ENCODE assay signal across 20 cellular contexts in the genomic region with DNA sequence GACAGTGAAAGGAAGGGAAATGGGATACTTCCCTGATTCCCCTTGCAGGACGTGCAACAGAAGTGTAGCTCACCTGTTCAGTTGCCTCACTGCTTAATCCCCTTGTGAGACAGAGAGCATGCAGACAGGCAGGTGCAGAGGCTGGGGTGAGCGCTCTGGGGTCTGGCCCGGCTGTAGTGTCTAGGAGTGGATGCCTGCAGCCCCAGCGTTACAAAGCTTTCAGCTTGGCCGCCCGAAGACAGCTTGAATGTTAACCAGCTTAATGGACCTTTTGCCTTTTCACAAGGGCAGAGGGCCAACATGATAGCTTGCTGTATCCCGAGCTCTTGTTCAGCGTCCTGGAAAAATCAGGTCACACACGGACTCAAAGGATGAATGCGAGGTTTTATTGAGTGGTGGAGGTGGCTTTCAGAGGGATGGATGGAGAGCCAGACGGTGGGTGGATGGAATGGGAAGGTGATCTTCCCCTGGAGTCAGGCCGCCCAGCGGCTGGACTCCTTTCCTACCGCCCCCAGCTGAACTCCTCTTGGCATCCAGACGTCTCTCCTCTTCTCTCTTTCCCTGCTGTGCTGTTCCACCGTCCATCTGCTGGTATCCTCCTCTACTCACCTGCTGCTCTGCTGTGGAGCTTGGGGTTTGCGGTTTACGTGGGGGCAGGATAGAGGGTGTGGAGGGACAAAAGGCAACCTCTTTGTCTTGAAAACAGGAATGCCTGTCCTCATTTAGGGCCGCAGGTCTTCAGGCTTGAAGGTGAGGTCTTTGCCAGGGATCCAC.
DNase-seq lines count a peak whose midpoint lies in the region; ATAC-seq and TF ChIP-seq lines count a peak whose summit lies in the region.
"Had no signal": no experiment of that assay in that cellular context is flagged by ENCODE, and none has a peak within 500 bp of the region (broad histone marks: within the 10 kb centered on the region; RNA-seq: fewer than 3 reads in every experiment).

No MANE protein-coding gene starts in this region.

- no peak for DNase-seq in activated CD8-positive, alpha-beta T cell treated with anti-CD3 and anti-CD28 coated beads for 36 hours
- DNase-seq in activated CD8-positive, alpha-beta T cell treated with anti-CD3 and anti-CD28 coated beads, Interleukin-2, amount 10 ng/mL, durations not matched to agents 7 days and 5 days = no peak
- DNase-seq in DMS 273 treated with DMSO at 0.1 percent for 48 hours (lab: John Stamatoyannopoulos, UW) = peak; percentile 65
- no peak for DNase-seq in activated naive CD8-positive, alpha-beta T cell treated with anti-CD3 and anti-CD28 coated beads for 36 hours
- DNase-seq in natural killer cell treated with Interleukin-12 subunit alpha and Interleukin-12 subunit beta and Interleukin-15 and Interleukin-18, amount 100 ng/mL, for 72 hours (ENCODE audit: low spot score) = no peak
- no peak for DNase-seq in activated effector memory CD4-positive, alpha-beta T cell treated with anti-CD3 and anti-CD28 coated beads, Interleukin-2, amount 50 U/mL, for 16 hours
- DNase-seq in stimulated activated CD4-positive, alpha-beta T cell treated with anti-CD3 and anti-CD28 coated beads, Interleukin-4, amount 100 ng/mL, for 1 hour = no peak
- no peak for DNase-seq in OCI-M1 (lab: John Stamatoyannopoulos, UW)
- DNase-seq: activated gamma-delta T cell; aorta; central memory CD4-positive, alpha-beta T cell; effector CD4-positive, alpha-beta T cell; EL; KG1; mucosa of descending colon; MV-4-11; NCI-H2029; NCI-H510A treated with DMSO at 0.1 percent for 48 hours; nucleus accumbens had no signal

- peaks cover 11% of the 10 kb centered on the region for H3K9me3 Mint-ChIP-seq in activated CD8-positive, alpha-beta T cell treated with anti-CD3 and anti-CD28 coated beads for 36 hours
- H3K9me3 Mint-ChIP-seq in activated CD8-positive, alpha-beta T cell treated with anti-CD3 and anti-CD28 coated beads, Interleukin-2, amount 10 ng/mL, durations not matched to agents 7 days and 5 days (ENCODE audit: insufficient read depth) = peaks cover 17% of the 10 kb centered on the region
- peaks cover 17% of the 10 kb centered on the region for H3K9me3 Mint-ChIP-seq in activated naive CD8-positive, alpha-beta T cell treated with anti-CD3 and anti-CD28 coated beads for 36 hours
- peaks cover 8% of the 10 kb centered on the region for H3K9me3 Mint-ChIP-seq in natural killer cell treated with Interleukin-12 subunit alpha and Interleukin-12 subunit beta and Interleukin-15 and Interleukin-18, amount 100 ng/mL, for 72 hours

- CTCF ChIA-PET in activated CD8-positive, alpha-beta T cell treated with anti-CD3 and anti-CD28 coated beads for 36 hours (lab: Charles Lee) = interaction anchor here (1.4 kb wide), 1 partner anchor 11 kb away, joined by 5 read pairs; no protein-coding TSS in a partner anchor
- CTCF ChIA-PET in activated CD8-positive, alpha-beta T cell treated with anti-CD3 and anti-CD28 coated beads, Interleukin-2, amount 10 ng/mL, durations not matched to agents 7 days and 5 days (lab: Charles Lee) = no interaction called here

- H3K4me1 Mint-ChIP-seq in activated CD8-positive, alpha-beta T cell treated with anti-CD3 and anti-CD28 coated beads for 36 hours (ENCODE audit: low read depth) = peaks cover 35% of the 10 kb centered on the region
- H3K4me1 Mint-ChIP-seq in activated CD8-positive, alpha-beta T cell treated with anti-CD3 and anti-CD28 coated beads, Interleukin-2, amount 10 ng/mL, durations not matched to agents 7 days and 5 days (ENCODE audit: low read depth) = peaks cover 24% of the 10 kb centered on the region
- peaks cover 27% of the 10 kb centered on the region for H3K4me1 Mint-ChIP-seq in activated naive CD8-positive, alpha-beta T cell treated with anti-CD3 and anti-CD28 coated beads for 36 hours
- H3K4me1 Mint-ChIP-seq in natural killer cell treated with Interleukin-12 subunit alpha and Interleukin-12 subunit beta and Interleukin-15 and Interleukin-18, amount 100 ng/mL, for 72 hours (ENCODE audit: low read depth in 2 of 2) = peaks cover 15 to 34% of the 10 kb centered on the region in 2 donors

- POLR2A ChIA-PET in activated CD8-positive, alpha-beta T cell treated with anti-CD3 and anti-CD28 coated beads for 36 hours (lab: Charles Lee) = no interaction called here
- POLR2A ChIA-PET in activated CD8-positive, alpha-beta T cell treated with anti-CD3 and anti-CD28 coated beads, Interleukin-2, amount 10 ng/mL, durations not matched to agents 7 days and 5 days (lab: Charles Lee) = interaction anchor here (1.1 kb wide), 1 partner anchor 17 kb away, joined by 3 read pairs; no protein-coding TSS in a partner anchor

- TF ChIP-seq CTCF in activated CD8-positive, alpha-beta T cell treated with anti-CD3 and anti-CD28 coated beads for 36 hours (IDR thresholded peaks at IDR 0.05) = no peak

- intact Hi-C loops in activated CD8-positive, alpha-beta T cell treated with anti-CD3 and anti-CD28 coated beads for 36 hours (cut with micrococcal nuclease) = no loop called here

- ATAC-seq in activated CD8-positive, alpha-beta T cell treated with anti-CD3 and anti-CD28 coated beads for 36 hours = no peak
- no peak for ATAC-seq in activated CD8-positive, alpha-beta T cell treated with anti-CD3 and anti-CD28 coated beads, Interleukin-2, amount 10 ng/mL, durations not matched to agents 7 days and 5 days
- ATAC-seq in natural killer cell treated with Interleukin-12 subunit alpha and Interleukin-12 subunit beta and Interleukin-15 and Interleukin-18, amount 100 ng/mL, for 72 hours = no peak
- ATAC-seq: mucosa of descending colon, WTC11 had no signal

- H3K4me3 Mint-ChIP-seq in activated CD8-positive, alpha-beta T cell treated with anti-CD3 and anti-CD28 coated beads for 36 hours = no peak overlapping the region
- no peak overlapping the region for H3K4me3 Mint-ChIP-seq in activated CD8-positive, alpha-beta T cell treated with anti-CD3 and anti-CD28 coated beads, Interleukin-2, amount 10 ng/mL, durations not matched to agents 7 days and 5 days
- no peak overlapping the region for H3K4me3 Mint-ChIP-seq in activated naive CD8-positive, alpha-beta T cell treated with anti-CD3 and anti-CD28 coated beads for 36 hours
- no peak overlapping the region for H3K4me3 Mint-ChIP-seq in natural killer cell treated with Interleukin-12 subunit alpha and Interleukin-12 subunit beta and Interleukin-15 and Interleukin-18, amount 100 ng/mL, for 72 hours
- H3K4me3 Mint-ChIP-seq: WTC11 had no signal

- no peaks in the 10 kb centered on the region for H3K27me3 Mint-ChIP-seq in activated CD8-positive, alpha-beta T cell treated with anti-CD3 and anti-CD28 coated beads for 36 hours
- no peaks in the 10 kb centered on the region for H3K27me3 Mint-ChIP-seq in activated CD8-positive, alpha-beta T cell treated with anti-CD3 and anti-CD28 coated beads, Interleukin-2, amount 10 ng/mL, durations not matched to agents 7 days and 5 days (ENCODE audit: low read depth)
- no peaks in the 10 kb centered on the region for H3K27me3 Mint-ChIP-seq in activated naive CD8-positive, alpha-beta T cell treated with anti-CD3 and anti-CD28 coated beads for 36 hours
- no peaks in the 10 kb centered on the region for H3K27me3 Mint-ChIP-seq in natural killer cell treated with Interleukin-12 subunit alpha and Interleukin-12 subunit beta and Interleukin-15 and Interleukin-18, amount 100 ng/mL, for 72 hours

- peak overlapping the region; percentile 23 for H3K27ac Mint-ChIP-seq in activated CD8-positive, alpha-beta T cell treated with anti-CD3 and anti-CD28 coated beads for 36 hours
- H3K27ac Mint-ChIP-seq in activated CD8-positive, alpha-beta T cell treated with anti-CD3 and anti-CD28 coated beads, Interleukin-2, amount 10 ng/mL, durations not matched to agents 7 days and 5 days = no peak overlapping the region
- peak overlapping the region; percentile 22 for H3K27ac Mint-ChIP-seq in activated naive CD8-positive, alpha-beta T cell treated with anti-CD3 and anti-CD28 coated beads for 36 hours
- peak overlapping the region; percentile 30 to 71 for H3K27ac Mint-ChIP-seq in natural killer cell treated with Interleukin-12 subunit alpha and Interleukin-12 subunit beta and Interleukin-15 and Interleukin-18, amount 100 ng/mL, for 72 hours
- H3K27ac Mint-ChIP-seq: WTC11 had no signal

- H3K36me3 Mint-ChIP-seq in activated CD8-positive, alpha-beta T cell treated with anti-CD3 and anti-CD28 coated beads for 36 hours (ENCODE audit: low read depth) = peaks cover 12% of the 10 kb centered on the region
- H3K36me3 Mint-ChIP-seq in activated CD8-positive, alpha-beta T cell treated with anti-CD3 and anti-CD28 coated beads, Interleukin-2, amount 10 ng/mL, durations not matched to agents 7 days and 5 days (ENCODE audit: low read depth) = peaks cover 30% of the 10 kb centered on the region
- H3K36me3 Mint-ChIP-seq in activated naive CD8-positive, alpha-beta T cell treated with anti-CD3 and anti-CD28 coated beads for 36 hours = peaks cover 36% of the 10 kb centered on the region
- peaks cover 11% of the 10 kb centered on the region for H3K36me3 Mint-ChIP-seq in natural killer cell treated with Interleukin-12 subunit alpha and Interleukin-12 subunit beta and Interleukin-15 and Interleukin-18, amount 100 ng/mL, for 72 hours
